8 cellular contexts compared by ENCODE assay signal in the genomic region with DNA sequence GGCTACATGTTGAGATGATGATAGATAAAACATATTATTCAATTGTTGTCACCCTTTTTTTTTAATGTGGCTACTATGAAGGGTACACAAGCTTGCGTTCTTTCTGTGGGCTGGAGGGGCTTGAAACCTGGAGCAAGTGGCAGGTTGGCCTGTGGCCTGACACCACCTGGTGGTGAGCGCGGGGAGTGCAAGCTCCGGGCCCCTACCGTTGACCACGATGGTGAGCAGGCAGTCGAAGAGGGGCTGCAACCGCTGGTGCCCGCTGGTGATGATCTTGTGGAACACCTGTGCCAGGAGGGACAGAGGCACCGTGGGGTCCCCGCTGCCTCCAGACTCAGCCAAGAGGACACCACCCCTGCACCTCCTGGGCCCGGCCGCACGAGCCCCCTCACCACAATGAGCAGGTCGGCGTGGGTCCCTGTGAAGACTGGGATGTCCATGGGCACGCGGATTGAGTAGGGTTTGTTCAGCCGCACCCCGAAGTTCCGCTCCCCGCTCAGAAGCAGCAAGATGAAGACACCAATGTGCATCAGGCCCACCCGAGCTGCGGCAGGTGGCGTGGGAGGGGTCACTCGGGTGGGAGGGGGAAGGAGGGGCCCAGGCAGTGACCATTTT. TPM values are rescaled to one million over a fixed set of nuclear protein-coding genes. Genes with fewer than 3 reads are reported as not detected.
DNase-seq lines count a peak whose midpoint lies in the region; ATAC-seq and TF ChIP-seq lines count a peak whose summit lies in the region.

No MANE protein-coding gene starts in this region.

- H2AK5ac ChIP-seq in neuronal stem cell (ENCODE audit: low read depth, low read length) = peak overlapping the region; percentile 98

- H3K9ac ChIP-seq in neuronal stem cell (ENCODE audit: low read depth, low read length, poor library complexity) = no peak overlapping the region

- WGBS in esophagus squamous epithelium, 2 donors = 0 to 18% methylated on average over 5 to 8 of the region's 26 CpGs
- WGBS in neuronal stem cell (ENCODE audit: extremely low coverage in 2 of 2, insufficient read length in 2 of 2, insufficient replicate concordance in 1 of 2), 2 donors = no CpG with 5 or more reads among the region's 26 CpGs

- no peaks in the 10 kb centered on the region for H3K79me1 ChIP-seq in neuronal stem cell (ENCODE audit: low read depth, low read length)

- no peaks in the 10 kb centered on the region for H3K27me3 ChIP-seq in CD4-positive, alpha-beta memory T cell (ENCODE audit: insufficient read depth, low read length)
- no peaks in the 10 kb centered on the region for H3K27me3 ChIP-seq in Panc1 (ENCODE audit: control insufficient read depth, insufficient read depth, low read length)
- H3K27me3 ChIP-seq in esophagus squamous epithelium = peaks cover 0 to 10% (median 0%) of the 10 kb centered on the region in 4 donors
- peaks cover 0 to 49% (median 11%) of the 10 kb centered on the region in 3 experiments for H3K27me3 ChIP-seq in neuronal stem cell (ENCODE audit: control insufficient read depth in 3 of 3, insufficient read depth in 3 of 3, low read depth in 1 of 3, low read length in 3 of 3)

- peak overlapping the region; percentile 76 for H3K14ac ChIP-seq in neuronal stem cell (ENCODE audit: low read length)

- H3K23ac ChIP-seq in neuronal stem cell (ENCODE audit: low read depth, low read length, poor library complexity) = peak overlapping the region; percentile 92

- H3K4me1 ChIP-seq in CD4-positive, alpha-beta memory T cell (ENCODE audit: insufficient read depth, low read length) = peaks cover 6% of the 10 kb centered on the region
- H3K4me1 ChIP-seq in Panc1 (ENCODE audit: control insufficient read depth, insufficient read depth, low read length) (peaks cover 3% of the 10 kb centered on the region; the same call in 1 of the 2 replicates), esophagus squamous epithelium (peaks cover 3 to 41% (median 9%) of the 10 kb centered on the region in 3 donors), neuronal stem cell (ENCODE audit: control insufficient read depth in 2 of 2, insufficient read depth in 1 of 2, low read depth in 1 of 2, low read length in 2 of 2) (no peaks in the 10 kb centered on the region)

- no peak overlapping the region for H3K4me3 ChIP-seq in CD4-positive, alpha-beta memory T cell (ENCODE audit: low read length in 2 of 2)
- H3K4me3 ChIP-seq in Panc1 (ENCODE audit: low read depth in 2 of 2, low read length in 2 of 2) (no peak overlapping the region), esophagus squamous epithelium (no peak overlapping the region), neuronal stem cell (ENCODE audit: low read length in 2 of 2) (no peak overlapping the region)

- CTCF ChIA-PET in CD4-positive, alpha-beta memory T cell (lab: Charles Lee; ENCODE audit: partially characterized antibody) = interaction anchor here (0.7 to 6.6 kb wide), 22 partner anchors 9 to 301 kb away, joined by 3 to 80 read pairs (median 4); partner anchors contain the start of genes HID1, MRPL58, NUP85 and OTOP2
- CTCF ChIA-PET in Panc1 (lab: Charles Lee) = interaction anchor here (0.5 to 4.9 kb wide), 14 partner anchors 11 to 812 kb away, joined by 3 to 30 read pairs (median 4); partner anchors contain the start of genes HID1 and OTOP2

- H3K4me3 Mint-ChIP-seq in CD4-positive, alpha-beta memory T cell = no peak overlapping the region

- DNase-seq in CD4-positive, alpha-beta memory T cell = peak; percentile 62 to 76 (median 66)
- DNase-seq in HK-2 (ENCODE audit: unreplicated experiment) (peak; percentile 84), Panc1 (ENCODE audit: low read depth, low spot score) (no peak), activated T-cell treated with anti-CD3 and anti-CD28 coated beads for 48 hours (ENCODE audit: low read depth) (peak; percentile 79), esophagus squamous epithelium (lab: John Stamatoyannopoulos, UW) (no peak), neuronal stem cell (ENCODE audit: low spot score) (peak; percentile 69), superior temporal gyrus (ENCODE audit: extremely low spot score) (peak; percentile 74), HPDE6-E6E7 (ENCODE audit: extremely low spot score) (no peak)

- H2BK15ac ChIP-seq in neuronal stem cell (ENCODE audit: low read length) = peak overlapping the region; percentile 62

- TF ChIP-seq CTCF in Panc1 (IDR thresholded peaks at IDR 0.05) (peak; percentile 98), esophagus squamous epithelium (IDR thresholded peaks at IDR 0.05) (peak; percentile 88 to 99 (median 96))

- no peak overlapping the region for H2BK5ac ChIP-seq in neuronal stem cell (ENCODE audit: low read length)

- H3K27ac ChIP-seq in CD4-positive, alpha-beta memory T cell (ENCODE audit: low read depth, low read length) = no peak overlapping the region
- H3K27ac ChIP-seq in Panc1 (ENCODE audit: low read length) = no peak overlapping the region
- no peak overlapping the region for H3K27ac ChIP-seq in esophagus squamous epithelium
- no peak overlapping the region for H3K27ac ChIP-seq in neuronal stem cell (replicated peaks; ENCODE audit: low read length)

- H3K18ac ChIP-seq in neuronal stem cell (ENCODE audit: low read length) = peak overlapping the region; percentile 59

- H3K27ac Mint-ChIP-seq in CD4-positive, alpha-beta memory T cell = no peak overlapping the region

- no peaks in the 10 kb centered on the region for H3K27me3 Mint-ChIP-seq in CD4-positive, alpha-beta memory T cell

- ATAC-seq in Panc1 = peak; percentile 59

- H3K4me1 Mint-ChIP-seq in CD4-positive, alpha-beta memory T cell = peaks cover 4 to 13% (median 8%) of the 10 kb centered on the region in 4 donors

- H4K8ac ChIP-seq in neuronal stem cell (ENCODE audit: low read depth, low read length) = peak overlapping the region; percentile 76

- no peak overlapping the region for H2BK120ac ChIP-seq in neuronal stem cell (ENCODE audit: low read depth, low read length)

- no peak overlapping the region for H4K91ac ChIP-seq in neuronal stem cell (ENCODE audit: low read depth, low read length, poor library complexity)

- in situ Hi-C loops in Panc1 (cut with HindIII; ENCODE audit: low pct_unique_long_range_greater_than_20kb, low sequenced_read_pairs) = no loop called here

- no peak overlapping the region for H3K4me2 ChIP-seq in neuronal stem cell (ENCODE audit: insufficient read depth, low read length, poor library complexity, severe bottlenecking)

- intact Hi-C loops in CD4-positive, alpha-beta memory T cell (cut with micrococcal nuclease) = loop anchor here (1.0 kb wide), 2 partner anchors 35 to 167 kb away; partner anchors contain the start of gene USH1G
- intact Hi-C loops in Panc1 (cut with micrococcal nuclease; ENCODE audit: unreplicated experiment) (no loop called here), esophagus squamous epithelium (cut with DNase I) (loop anchor here (5.0 to 10.0 kb wide), 2 partner anchors 36 to 163 kb away; partner anchors contain the start of genes OTOP2 and USH1G)

- H2AFZ ChIP-seq in neuronal stem cell (ENCODE audit: low read length) = peak overlapping the region; percentile 63

- no peaks in the 10 kb centered on the region for H3K36me3 Mint-ChIP-seq in CD4-positive, alpha-beta memory T cell

- POLR2A ChIA-PET in CD4-positive, alpha-beta memory T cell (lab: Charles Lee; ENCODE audit: partially characterized antibody) = no interaction called here
- POLR2A ChIA-PET in Panc1 (lab: Charles Lee) = no interaction called here

- no peak for TF ChIP-seq POLR2A in esophagus squamous epithelium (IDR thresholded peaks at IDR 0.05)

- H3K9me3 Mint-ChIP-seq in CD4-positive, alpha-beta memory T cell = no peaks in the 10 kb centered on the region

- peak overlapping the region; percentile 66 for H3K4ac ChIP-seq in neuronal stem cell (ENCODE audit: low read length)

- H2BK12ac ChIP-seq in neuronal stem cell (ENCODE audit: low read length) = peak overlapping the region; percentile 46

- no peaks in the 10 kb centered on the region for H3K9me3 ChIP-seq in CD4-positive, alpha-beta memory T cell (ENCODE audit: control insufficient read depth in 1 of 2, low read length in 2 of 2)
- no peaks in the 10 kb centered on the region for H3K9me3 ChIP-seq in Panc1 (ENCODE audit: control insufficient read depth, insufficient read depth, low read depth, low read length)
- no peaks in the 10 kb centered on the region for H3K9me3 ChIP-seq in esophagus squamous epithelium
- H3K9me3 ChIP-seq in neuronal stem cell (replicated peaks in 1 of 2; ENCODE audit: control insufficient read depth in 2 of 2, insufficient read depth in 1 of 2, low read depth in 1 of 2, low read length in 2 of 2) = peaks cover 0 to 1% of the 10 kb centered on the region in 2 donors

- no TSS peak for BruUV-seq in Panc1 (replicated peaks; lab: Mats Ljungman, UMichigan)

- no peaks in the 10 kb centered on the region for H3K36me3 ChIP-seq in CD4-positive, alpha-beta memory T cell (ENCODE audit: insufficient read depth, low read length)
- H3K36me3 ChIP-seq in Panc1 (ENCODE audit: control insufficient read depth, insufficient read depth, low read length) (no peaks in the 10 kb centered on the region), esophagus squamous epithelium (no peaks in the 10 kb centered on the region), neuronal stem cell (replicated peaks in 1 of 2; ENCODE audit: control insufficient read depth in 2 of 2, insufficient read depth in 2 of 2, low read length in 2 of 2) (no peaks in the 10 kb centered on the region)

RNA-seq across cellular contexts. Expression of gene HID1, which starts 14.5 kb away (rescaled TPM):
- total RNA-seq in CD4-positive, alpha-beta memory T cell = 10 to 100 TPM; 17.5 to 19.5 TPM
- 1 to 10 TPM; 3.0 to 5.1 TPM for polyA plus RNA-seq in CD4-positive, alpha-beta memory T cell
- total RNA-seq in Panc1 (2021; ENCODE audit: unreplicated experiment) = 10.9 TPM
- polyA plus RNA-seq in Panc1 (2012; ENCODE audit: insufficient read length) = 16.6 TPM
- 1 to 10 TPM; 1.7 to 6.3 (median 2.6) TPM for total RNA-seq in esophagus squamous epithelium
- polyA plus RNA-seq in neuronal stem cell (2013, experiment 1 of 2) = 8.1 TPM
- polyA plus RNA-seq in neuronal stem cell (2013, experiment 2 of 2) = 7.5 TPM

RNA-seq across cellular contexts. Expression of gene OTOP3, which starts 22.3 kb away (rescaled TPM):
- total RNA-seq in CD4-positive, alpha-beta memory T cell = not detected
- not detected for polyA plus RNA-seq in CD4-positive, alpha-beta memory T cell
- total RNA-seq in Panc1 (2021; ENCODE audit: unreplicated experiment) (not detected), esophagus squamous epithelium (10 to 100 TPM in 3 of 4 donors, 1 to 10 TPM in 1; 7.1 to 33.9 (median 24.0) TPM)
- not detected for polyA plus RNA-seq in Panc1 (2012; ENCODE audit: insufficient read length)
- polyA plus RNA-seq in neuronal stem cell (2013, experiment 1 of 2) = not detected
- not detected for polyA plus RNA-seq in neuronal stem cell (2013, experiment 2 of 2)

RNA-seq across cellular contexts. Expression of gene CDR2L, which starts 29.4 kb away (rescaled TPM):
- total RNA-seq in CD4-positive, alpha-beta memory T cell = under 1 TPM; 0.08 to 0.20 TPM
- not detected for polyA plus RNA-seq in CD4-positive, alpha-beta memory T cell
- total RNA-seq in Panc1 (2021; ENCODE audit: unreplicated experiment) (32.0 TPM), esophagus squamous epithelium (1 to 10 TPM; 5.3 to 7.9 (median 6.7) TPM)
- 33.7 TPM for polyA plus RNA-seq in Panc1 (2012; ENCODE audit: insufficient read length)
- 12.6 TPM for polyA plus RNA-seq in neuronal stem cell (2013, experiment 1 of 2)
- 12.5 TPM for polyA plus RNA-seq in neuronal stem cell (2013, experiment 2 of 2)

RNA-seq across cellular contexts. Expression of gene OTOP2, which starts 34.0 kb away (rescaled TPM):
- not detected for total RNA-seq in CD4-positive, alpha-beta memory T cell
- not detected for polyA plus RNA-seq in CD4-positive, alpha-beta memory T cell
- total RNA-seq in Panc1 (2021; ENCODE audit: unreplicated experiment) (not detected), esophagus squamous epithelium (1 to 10 TPM in 1 of 4 donors, under 1 TPM in 2, not detected in 1; 0.38 to 1.4 (median 0.41) TPM)
- not detected for polyA plus RNA-seq in Panc1 (2012; ENCODE audit: insufficient read length)
- polyA plus RNA-seq in neuronal stem cell (2013, experiment 1 of 2) = not detected
- polyA plus RNA-seq in neuronal stem cell (2013, experiment 2 of 2) = not detected

RNA-seq across cellular contexts. Expression of gene USH1G, which starts 35.0 kb away (rescaled TPM):
- not detected for total RNA-seq in CD4-positive, alpha-beta memory T cell
- polyA plus RNA-seq in CD4-positive, alpha-beta memory T cell = not detected
- total RNA-seq in Panc1 (2021; ENCODE audit: unreplicated experiment) (not detected), esophagus squamous epithelium (10 to 100 TPM in 1 of 4 donors, 1 to 10 TPM in 3; 2.9 to 12.1 (median 6.7) TPM)
- polyA plus RNA-seq in Panc1 (2012; ENCODE audit: insufficient read length) = not detected
- 0.20 TPM for polyA plus RNA-seq in neuronal stem cell (2013, experiment 1 of 2)
- 0.24 TPM for polyA plus RNA-seq in neuronal stem cell (2013, experiment 2 of 2)

Comparison
In these comparisons a context has a peak if more than half of its experiments do, and no peak if none do; other contexts are left out.
1. DNase-seq: peak in CD4-positive, alpha-beta memory T cell (5 of 5), HK-2 (single experiment), activated T-cell treated with anti-CD3 and anti-CD28 coated beads for 48 hours (single experiment), neuronal stem cell (single experiment) and superior temporal gyrus (single experiment); none in Panc1 (single experiment), esophagus squamous epithelium (single experiment) and HPDE6-E6E7 (single experiment).
2. RNA of gene CDR2L, which starts 29.4 kb away (total RNA-seq): 32.0 TPM in Panc1 (single experiment) and 5.3 to 7.9 TPM in esophagus squamous epithelium; 0.08 to 0.20 TPM in CD4-positive, alpha-beta memory T cell; every median in the first group is over 4 times any median in the second.